2 cellular contexts compared by ENCODE assay signal in genomic region chr3:129768728-129769127, GRCh38.
TF ChIP-seq lines count a peak whose summit lies in the region.

No MANE protein-coding gene starts in this region.

TF ChIP-seq in SK-N-SH, 30 proteins besides CTCF, POLR2A, EP300 and RAD21 (continued from another document):
- TF ChIP-seq ZBTB33 (IDR thresholded peaks at IDR 0.05; ENCODE audit: borderline replicate concordance, low read depth) (no peak), GABPA (IDR thresholded peaks at IDR 0.05; ENCODE audit: low read depth) (no peak), RFX5 (IDR thresholded peaks at IDR 0.05; ENCODE audit: low read length) (no peak), NFIC (IDR thresholded peaks at IDR 0.05; ENCODE audit: borderline replicate concordance) (no peak), IRF3 (IDR thresholded peaks at IDR 0.05; ENCODE audit: low read depth, low read length) (no peak), ELF1 (IDR thresholded peaks at IDR 0.05) (no peak)
TF ChIP-seq in SK-N-SH: peak in this region for 0.

TF ChIP-seq in SK-N-SH treated with all-trans-retinoic acid at 6 μM for 48 hours, 23 proteins besides CTCF, POLR2A, EP300 and RAD21 (continued from another document):
- no peak for TF ChIP-seq ZFP3 (CRISPR knock-in tag; IDR thresholded peaks at IDR 0.05)
- no peak for TF ChIP-seq RARB (CRISPR knock-in tag; IDR thresholded peaks at IDR 0.05)
- TF ChIP-seq POU6F1 (CRISPR knock-in tag; IDR thresholded peaks at IDR 0.05; ENCODE audit: borderline replicate concordance, low read depth) = no peak
- TF ChIP-seq CSRNP3 (CRISPR knock-in tag; IDR thresholded peaks at IDR 0.05) = no peak
- no peak for TF ChIP-seq ESRRG (CRISPR knock-in tag; IDR thresholded peaks at IDR 0.05)
- no peak for TF ChIP-seq ZNF8 (CRISPR knock-in tag; IDR thresholded peaks at IDR 0.05)
